Comparison of ENCODE assay signal across 9 cellular contexts in the genomic region with DNA sequence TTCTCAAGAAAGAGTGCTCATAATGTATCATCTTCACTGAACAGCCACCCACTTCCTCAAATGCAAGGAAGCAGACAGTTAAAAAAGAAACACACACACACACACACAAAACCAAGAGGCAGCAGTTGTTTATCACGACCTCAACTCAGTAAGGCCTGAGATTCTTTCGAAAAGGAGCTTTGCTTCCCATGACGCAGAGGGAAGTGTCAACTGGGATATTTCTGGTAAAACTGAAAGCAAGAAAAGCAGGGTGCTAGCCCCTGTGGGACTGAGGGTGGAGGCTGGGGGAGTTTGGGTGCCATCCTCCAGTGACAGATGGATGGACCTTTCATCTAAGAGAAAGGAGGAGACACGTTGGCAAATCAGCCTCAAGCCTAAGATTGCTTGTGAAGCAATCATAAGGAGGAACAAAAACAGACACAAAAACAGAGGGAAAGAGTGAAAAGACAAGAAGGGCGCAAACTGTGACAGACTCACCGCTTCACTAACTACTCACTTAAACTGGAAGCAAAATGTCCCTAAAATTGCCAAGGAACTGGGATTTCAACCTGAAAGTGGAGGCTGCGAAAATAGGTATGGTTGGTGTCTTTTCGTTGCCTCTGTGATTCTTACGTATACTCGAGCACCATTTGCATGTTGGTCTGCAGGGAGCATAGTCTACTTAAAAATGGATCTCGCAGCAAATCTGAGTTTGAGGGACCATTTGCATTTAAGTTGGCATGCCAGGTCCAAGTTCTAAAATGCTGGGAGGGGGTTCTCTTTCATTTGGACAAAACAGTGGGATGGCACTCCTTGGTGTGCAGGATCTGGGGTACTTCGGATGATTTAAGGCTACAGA. TPM values are rescaled to one million over a fixed set of nuclear protein-coding genes. Genes with fewer than 3 reads are reported as not detected.
DNase-seq lines count a peak whose midpoint lies in the region; ATAC-seq lines count a peak whose summit lies in the region.
"Had no signal": no experiment of that assay in that cellular context is flagged by ENCODE, and none has a peak within 500 bp of the region (broad histone marks: within the 10 kb centered on the region; RNA-seq: fewer than 3 reads in every experiment).

A gene with protein sequence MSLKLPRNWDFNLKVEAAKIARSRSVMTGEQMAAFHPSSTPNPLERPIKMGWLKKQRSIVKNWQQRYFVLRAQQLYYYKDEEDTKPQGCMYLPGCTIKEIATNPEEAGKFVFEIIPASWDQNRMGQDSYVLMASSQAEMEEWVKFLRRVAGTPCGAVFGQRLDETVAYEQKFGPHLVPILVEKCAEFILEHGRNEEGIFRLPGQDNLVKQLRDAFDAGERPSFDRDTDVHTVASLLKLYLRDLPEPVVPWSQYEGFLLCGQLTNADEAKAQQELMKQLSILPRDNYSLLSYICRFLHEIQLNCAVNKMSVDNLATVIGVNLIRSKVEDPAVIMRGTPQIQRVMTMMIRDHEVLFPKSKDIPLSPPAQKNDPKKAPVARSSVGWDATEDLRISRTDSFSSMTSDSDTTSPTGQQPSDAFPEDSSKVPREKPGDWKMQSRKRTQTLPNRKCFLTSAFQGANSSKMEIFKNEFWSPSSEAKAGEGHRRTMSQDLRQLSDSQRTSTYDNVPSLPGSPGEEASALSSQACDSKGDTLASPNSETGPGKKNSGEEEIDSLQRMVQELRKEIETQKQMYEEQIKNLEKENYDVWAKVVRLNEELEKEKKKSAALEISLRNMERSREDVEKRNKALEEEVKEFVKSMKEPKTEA (plus strand): TSS at position 124 of the 838 bp plus-strand sequence. CDS start 389 bp downstream, at position 513.

- peaks cover 37% of the 10 kb centered on the region for H3K36me3 Mint-ChIP-seq in activated CD8-positive, alpha-beta memory T cell treated with anti-CD3 and anti-CD28 coated beads, Interleukin-2, amount 10 ng/mL, durations not matched to agents 7 days and 5 days
- H3K36me3 Mint-ChIP-seq: mesothelial cell of epicardium had no signal

- H3K4me1 Mint-ChIP-seq in activated CD8-positive, alpha-beta memory T cell treated with anti-CD3 and anti-CD28 coated beads, Interleukin-2, amount 10 ng/mL, durations not matched to agents 7 days and 5 days, result peaks cover 35% of the 10 kb centered on the region

- CTCF ChIA-PET in activated CD8-positive, alpha-beta memory T cell treated with anti-CD3 and anti-CD28 coated beads, Interleukin-2, amount 10 ng/mL, durations not matched to agents 7 days and 5 days (lab: Charles Lee), result interaction anchor here (1.0 to 4.7 kb wide), 11 partner anchors 10 to 247 kb away, joined by 4 to 34 read pairs (median 7); no protein-coding TSS in a partner anchor

- H3K9me3 Mint-ChIP-seq in activated CD8-positive, alpha-beta memory T cell treated with anti-CD3 and anti-CD28 coated beads, Interleukin-2, amount 10 ng/mL, durations not matched to agents 7 days and 5 days (ENCODE audit: low read depth), result no peaks in the 10 kb centered on the region
- H3K9me3 Mint-ChIP-seq: mesothelial cell of epicardium had no signal

- H3K27me3 Mint-ChIP-seq in activated CD8-positive, alpha-beta memory T cell treated with anti-CD3 and anti-CD28 coated beads, Interleukin-2, amount 10 ng/mL, durations not matched to agents 7 days and 5 days, result no peaks in the 10 kb centered on the region

- DNase-seq in activated naive CD4-positive, alpha-beta T cell treated with Interleukin-2 at 50 U/mL for 16 hours, result peak; percentile 68
- DNase-seq in activated naive CD4-positive, alpha-beta T cell (lab: John Stamatoyannopoulos, UW), result no peak
- DNase-seq in activated CD8-positive, alpha-beta memory T cell treated with anti-CD3 and anti-CD28 coated beads, Interleukin-2, amount 10 ng/mL, durations not matched to agents 7 days and 5 days, result peak; percentile 80
- no peak for DNase-seq in left lobe of liver (ENCODE audit: low spot score)
- no peak for DNase-seq in kidney glomerular epithelial cell (lab: John Stamatoyannopoulos, UW)
- no peak for DNase-seq in NK-92 (lab: John Stamatoyannopoulos, UW; ENCODE audit: unreplicated experiment)

- H3K27ac Mint-ChIP-seq in activated CD8-positive, alpha-beta memory T cell treated with anti-CD3 and anti-CD28 coated beads, Interleukin-2, amount 10 ng/mL, durations not matched to agents 7 days and 5 days, result no peak within 1 kb of the TSS
- H3K27ac Mint-ChIP-seq: mesothelial cell of epicardium had no signal

- no peak within 1 kb of the TSS for H3K4me3 Mint-ChIP-seq in activated CD8-positive, alpha-beta memory T cell treated with anti-CD3 and anti-CD28 coated beads, Interleukin-2, amount 10 ng/mL, durations not matched to agents 7 days and 5 days
- H3K4me3 Mint-ChIP-seq: mesothelial cell of epicardium had no signal

- ATAC-seq in HG03521 (IDR thresholded peaks at IDR 0.05; ENCODE audit: unreplicated experiment) (peak; percentile 44), left lobe of liver (peak; percentile 34)
- ATAC-seq in activated CD8-positive, alpha-beta memory T cell treated with anti-CD3 and anti-CD28 coated beads, Interleukin-2, amount 10 ng/mL, durations not matched to agents 7 days and 5 days, result peak; percentile 64

- peak within 1 kb of the TSS; percentile 58 for H3K27ac ChIP-seq in temporal lobe (ENCODE audit: low read depth, low read length)

RNA-seq across cellular contexts. Expression of the gene that starts here (rescaled TPM):
- 100 to 1,000 TPM in 1 of 2 experiments, 10 to 100 TPM in 1; 90.2 to 126 TPM for total RNA-seq in activated CD8-positive, alpha-beta memory T cell treated with anti-CD3 and anti-CD28 coated beads, Interleukin-2, amount 10 ng/mL, durations not matched to agents 7 days and 5 days
- total RNA-seq in left lobe of liver, result 4.7 TPM
- total RNA-seq in temporal lobe, result 2.0 TPM

Comparison
In these comparisons a context has a peak if more than half of its experiments do, and no peak if none do; other contexts are left out.
1. RNA of the gene that starts here (total RNA-seq): 90.2 to 126 TPM in activated CD8-positive, alpha-beta memory T cell treated with anti-CD3 and anti-CD28 coated beads, Interleukin-2, amount 10 ng/mL, durations not matched to agents 7 days and 5 days; 4.7 TPM in left lobe of liver (single experiment) and 2.0 TPM in temporal lobe (single experiment); every median in the first group is over 10 times any median in the second.
2. DNase-seq: peak in activated naive CD4-positive, alpha-beta T cell treated with Interleukin-2 at 50 U/mL for 16 hours (single experiment) and activated CD8-positive, alpha-beta memory T cell treated with anti-CD3 and anti-CD28 coated beads, Interleukin-2, amount 10 ng/mL, durations not matched to agents 7 days and 5 days (single experiment); none in activated naive CD4-positive, alpha-beta T cell (0 of 4), left lobe of liver (single experiment), kidney glomerular epithelial cell (single experiment) and NK-92 (single experiment).
3. Peak in every context shown above with its lines, with median percentiles within 50 percentile points of each other: ATAC-seq.